In the genomic region with DNA sequence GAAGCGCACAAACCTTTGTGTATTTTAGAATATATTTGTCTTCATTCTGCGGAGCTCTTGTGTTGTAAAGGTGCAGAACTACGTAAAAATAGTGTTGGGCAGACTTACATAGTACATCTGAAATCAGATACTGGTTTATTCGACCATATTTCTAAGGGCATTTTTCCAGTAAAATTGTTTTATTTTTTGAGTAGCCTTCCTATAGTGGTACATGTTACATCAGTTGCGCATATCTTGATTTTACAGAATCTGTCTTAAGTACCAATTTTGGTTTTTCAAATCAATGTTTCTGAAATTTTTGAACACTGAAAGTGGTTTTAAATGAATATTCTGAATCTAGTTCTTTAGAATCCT, we compare ENCODE assay signal across 8 cellular contexts. TPM values are rescaled to one million over a fixed set of nuclear protein-coding genes. Genes with fewer than 3 reads are reported as not detected.
DNase-seq lines count a peak whose midpoint lies in the region; ATAC-seq, FAIRE-seq and TF ChIP-seq lines count a peak whose summit lies in the region.

No MANE protein-coding gene starts in this region.

- H3K27me3 ChIP-seq in SJSA1 (replicated peaks), result no peaks in the 10 kb centered on the region

- DNase-seq in GM12865 (ENCODE audit: low read depth) (no peak), SJSA1 (ENCODE audit: low read depth in 1 of 2, low spot score in 2 of 2) (peak in 1 of 2 experiments; percentile 40), fibroblast of peridontal ligament (ENCODE audit: extremely low read depth) (peak; percentile 51), retina (peak; percentile 32), hippocampal formation (lab: John Stamatoyannopoulos, UW) (no peak), ecto neural progenitor cell (ENCODE audit: low spot score) (no peak), D721Med (ENCODE audit: insufficient read length, low spot score) (no peak)

- TF ChIP-seq CTCF in GM12865 (IDR thresholded peaks at IDR 0.05; ENCODE audit: insufficient read depth, low read depth, low read length, missing control alignments), result no peak
- no peak for TF ChIP-seq CTCF in D721Med (IDR thresholded peaks at IDR 0.05; ENCODE audit: insufficient read depth, missing control alignments)

- peak overlapping the region; percentile 75 for H3K4me3 ChIP-seq in GM12865 (ENCODE audit: low read depth, low read length)
- H3K4me3 ChIP-seq in SJSA1, result peak overlapping the region; percentile 86

- H3K27ac ChIP-seq in SJSA1, result peak overlapping the region; percentile 93

- FAIRE-seq in D721Med (lab: Jason Lieb, UNC), result no peak

- peaks cover 63% of the 10 kb centered on the region for H3K36me3 ChIP-seq in SJSA1

- ATAC-seq in HG02852 (IDR thresholded peaks at IDR 0.05; ENCODE audit: unreplicated experiment), result no peak

- peaks cover 23% of the 10 kb centered on the region for H3K4me1 ChIP-seq in SJSA1 (replicated peaks)

- no peaks in the 10 kb centered on the region for H3K9me3 ChIP-seq in SJSA1 (replicated peaks)

RNA-seq across cellular contexts. Expression of gene CHD2, which starts 15.7 kb away (rescaled TPM):
- total RNA-seq in SJSA1 (2014; rRNA removed; shearing (Covaris generic)), result 37.6 and 43.7 TPM in 2 replicates

Comparison
In these comparisons a context has a peak if more than half of its experiments do, and no peak if none do; other contexts are left out.
1. DNase-seq: peak in fibroblast of peridontal ligament (single experiment) and retina (single experiment); none in GM12865 (single experiment), hippocampal formation (0 of 2), ecto neural progenitor cell (single experiment) and D721Med (single experiment).